27 cellular contexts compared by ENCODE assay signal in genomic region chr17:4478318-4478830, GRCh38. TPM values are rescaled to one million over a fixed set of nuclear protein-coding genes. Genes with fewer than 3 reads are reported as not detected.
"Had no signal": no experiment of that assay in that cellular context is flagged by ENCODE, and none has a peak within 500 bp of the region (broad histone marks: within the 10 kb centered on the region; RNA-seq: fewer than 3 reads in every experiment).

No MANE protein-coding gene starts in this region.

- H2AFZ ChIP-seq: parathyroid adenoma had no signal

- H3K27ac ChIP-seq: adrenal gland, foreskin keratinocyte, heart right ventricle, left lung, parathyroid adenoma, psoas muscle, suprapubic skin, tibial artery had no signal

- ATAC-seq: activated CD8-positive, alpha-beta memory T cell treated with anti-CD3 and anti-CD28 coated beads, Interleukin-2, amount 10 ng/mL, durations not matched to agents 7 days and 5 days; activated CD8-positive, alpha-beta T cell treated with anti-CD3 and anti-CD28 coated beads, Interleukin-2, amount 10 ng/mL, durations not matched to agents 7 days and 5 days; body of pancreas; foreskin keratinocyte; heart right ventricle; left lung; psoas muscle had no signal

- H3K9me3 Mint-ChIP-seq: activated naive CD8-positive, alpha-beta T cell treated with anti-CD3 and anti-CD28 coated beads for 36 hours; nephron progenitor cell had no signal

- H3K4me3 ChIP-seq: adrenal gland, body of pancreas, heart right ventricle, left lung, lung, mucosa of descending colon, psoas muscle, suprapubic skin, tibial artery had no signal

- H3K27ac Mint-ChIP-seq: activated CD8-positive, alpha-beta memory T cell treated with anti-CD3 and anti-CD28 coated beads, Interleukin-2, amount 10 ng/mL, durations not matched to agents 7 days and 5 days; activated naive CD8-positive, alpha-beta T cell treated with anti-CD3 and anti-CD28 coated beads for 36 hours; nephron progenitor cell had no signal

- H3K4me3 Mint-ChIP-seq: activated CD8-positive, alpha-beta memory T cell treated with anti-CD3 and anti-CD28 coated beads, Interleukin-2, amount 10 ng/mL, durations not matched to agents 7 days and 5 days; activated CD8-positive, alpha-beta T cell treated with anti-CD3 and anti-CD28 coated beads, Interleukin-2, amount 10 ng/mL, durations not matched to agents 7 days and 5 days; activated naive CD8-positive, alpha-beta T cell treated with anti-CD3 and anti-CD28 coated beads for 36 hours; nephron progenitor cell had no signal

- H3K9ac ChIP-seq: parathyroid adenoma had no signal

- H3K27me3 ChIP-seq: adrenal gland, body of pancreas, foreskin keratinocyte, heart right ventricle, left lung had no signal

- H3K9me3 ChIP-seq: adrenal gland, body of pancreas, heart right ventricle, left lung, mucosa of descending colon, psoas muscle, suprapubic skin, tibial artery had no signal

- DNase-seq: activated CD4-positive, alpha-beta T cell treated with anti-CD3 and anti-CD28 coated beads for 1 hour; activated CD4-positive, alpha-beta T cell treated with anti-CD3 and anti-CD28 coated beads, Interleukin-2, amount 50 U/mL, for 1 hour; activated CD8-positive, alpha-beta memory T cell treated with anti-CD3 and anti-CD28 coated beads, Interleukin-2, amount 10 ng/mL, durations not matched to agents 7 days and 5 days; activated CD8-positive, alpha-beta T cell treated with anti-CD3 and anti-CD28 coated beads, Interleukin-2, amount 10 ng/mL, durations not matched to agents 7 days and 5 days; activated naive CD4-positive, alpha-beta T cell treated with Interleukin-2 at 50 U/mL for 16 hours; activated naive CD8-positive, alpha-beta T cell treated with anti-CD3 and anti-CD28 coated beads for 36 hours; activated T-cell treated with anti-CD3 and anti-CD28 coated beads, Interleukin-2, amount 50 U/mL, for 48 hours; adrenal gland; aorta; body of pancreas; cortex of kidney; foreskin keratinocyte; heart right ventricle; left lung; nephron progenitor cell; nucleus accumbens; psoas muscle; stimulated activated CD4-positive, alpha-beta T cell treated with anti-CD3 and anti-CD28 coated beads, Interleukin-15, amount 100 ng/mL, for 24 hours; stimulated activated CD4-positive, alpha-beta T cell treated with anti-CD3 and anti-CD28 coated beads, Interleukin-2, amount 100 ng/mL, for 24 hours; stimulated activated naive CD4-positive, alpha-beta T cell; T-helper 2 cell; tibial artery had no signal

- H3K79me2 ChIP-seq: parathyroid adenoma had no signal

- H3K36me3 ChIP-seq: adrenal gland, heart right ventricle, left lung, suprapubic skin, tibial artery had no signal

- H3K4me1 ChIP-seq: adrenal gland, parathyroid adenoma had no signal

- H3K27me3 Mint-ChIP-seq: activated CD8-positive, alpha-beta memory T cell treated with anti-CD3 and anti-CD28 coated beads, Interleukin-2, amount 10 ng/mL, durations not matched to agents 7 days and 5 days; activated naive CD8-positive, alpha-beta T cell treated with anti-CD3 and anti-CD28 coated beads for 36 hours had no signal

RNA-seq across cellular contexts. Expression of gene SPNS3, which starts 44.6 kb away (rescaled TPM):
- total RNA-seq: body of pancreas, foreskin keratinocyte, mesenteric fat pad, psoas muscle had no signal
